ENCODE assay signal across 14 cellular contexts in the genomic region with DNA sequence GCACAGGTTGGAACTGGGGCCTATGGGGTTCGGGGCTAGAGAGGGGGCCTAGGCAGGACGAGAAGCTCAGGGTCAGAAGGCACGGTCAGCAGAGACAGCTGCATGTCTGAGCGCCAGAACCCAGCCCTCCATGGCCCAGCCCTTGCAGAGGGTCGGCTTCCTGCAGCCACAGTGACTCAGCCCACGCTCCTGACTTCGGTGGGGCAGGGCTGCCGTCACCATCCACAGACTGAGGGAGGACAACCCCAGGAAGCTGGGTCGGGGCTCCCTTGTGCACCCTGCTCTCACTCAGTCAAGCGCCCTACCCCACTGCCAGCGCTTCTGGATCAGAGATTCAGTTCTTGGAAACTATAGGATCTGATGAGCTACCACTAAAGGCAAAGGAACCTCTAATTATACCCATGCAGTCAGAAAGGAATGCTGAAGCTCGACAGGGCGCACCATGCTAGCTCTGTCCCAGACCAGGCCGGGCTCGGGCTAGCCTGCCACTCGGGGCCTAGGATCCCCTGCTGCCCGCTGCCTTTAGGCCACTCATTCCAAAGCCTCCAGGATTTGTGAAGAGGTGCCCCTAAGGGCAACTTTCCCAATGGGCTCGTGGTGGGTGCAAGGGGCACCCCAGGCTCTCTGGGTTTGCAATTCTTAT. TPM values are rescaled to one million over a fixed set of nuclear protein-coding genes. Genes with fewer than 3 reads are reported as not detected.
DNase-seq lines count a peak whose midpoint lies in the region; ATAC-seq and TF ChIP-seq lines count a peak whose summit lies in the region.
"Had no signal": no experiment of that assay in that cellular context is flagged by ENCODE, and none has a peak within 500 bp of the region (broad histone marks: within the 10 kb centered on the region; RNA-seq: fewer than 3 reads in every experiment).

No MANE protein-coding gene starts in this region.

- H3K9me3 Mint-ChIP-seq in activated naive CD8-positive, alpha-beta T cell treated with anti-CD3 and anti-CD28 coated beads for 36 hours, result no peaks in the 10 kb centered on the region
- H3K9me3 Mint-ChIP-seq in stimulated activated effector memory CD8-positive, alpha-beta T cell treated with anti-CD3 and anti-CD28 coated beads, Interleukin-12 subunit alpha, Interleukin-12 subunit beta, amount 100 ng/mL, for 72 hours, result no peaks in the 10 kb centered on the region
- H3K9me3 Mint-ChIP-seq: neural progenitor cell had no signal

- peak overlapping the region; percentile 98 for H3K27ac Mint-ChIP-seq in activated naive CD8-positive, alpha-beta T cell treated with anti-CD3 and anti-CD28 coated beads for 36 hours
- H3K27ac Mint-ChIP-seq in stimulated activated effector memory CD8-positive, alpha-beta T cell treated with anti-CD3 and anti-CD28 coated beads, Interleukin-12 subunit alpha, Interleukin-12 subunit beta, amount 100 ng/mL, for 72 hours, result peak overlapping the region; percentile 97

- peaks cover 28% of the 10 kb centered on the region for H3K36me3 Mint-ChIP-seq in activated naive CD8-positive, alpha-beta T cell treated with anti-CD3 and anti-CD28 coated beads for 36 hours
- H3K36me3 Mint-ChIP-seq in stimulated activated effector memory CD8-positive, alpha-beta T cell treated with anti-CD3 and anti-CD28 coated beads, Interleukin-12 subunit alpha, Interleukin-12 subunit beta, amount 100 ng/mL, for 72 hours, result peaks cover 73% of the 10 kb centered on the region

- H3K27ac ChIP-seq in left ventricle myocardium inferior (replicated peaks), result peak overlapping the region; percentile 99
- H3K27ac ChIP-seq: neural progenitor cell, PC-9 had no signal

- no peak for DNase-seq in left ventricle myocardium inferior
- no peak for DNase-seq in left ventricle myocardium superior
- no peak for DNase-seq in activated naive CD8-positive, alpha-beta T cell treated with anti-CD3 and anti-CD28 coated beads for 36 hours
- DNase-seq in fibroblast of mammary gland (ENCODE audit: low read depth), result peak; percentile 35
- DNase-seq in stimulated activated effector memory CD8-positive, alpha-beta T cell treated with anti-CD3 and anti-CD28 coated beads, Interleukin-12 subunit alpha, Interleukin-12 subunit beta, amount 100 ng/mL, for 72 hours (ENCODE audit: low spot score in 2 of 2), result no peak
- no peak for DNase-seq in stimulated activated naive CD4-positive, alpha-beta T cell treated with Interleukin-2 at 50 U/mL for 16 hours (lab: John Stamatoyannopoulos, UW)
- no peak for DNase-seq in NCI-H748 treated with DMSO at 0.1 percent for 48 hours (lab: John Stamatoyannopoulos, UW)
- DNase-seq: AML-193, caudate nucleus had no signal

- peak overlapping the region; percentile 90 for H3K4me3 Mint-ChIP-seq in activated naive CD8-positive, alpha-beta T cell treated with anti-CD3 and anti-CD28 coated beads for 36 hours
- peak overlapping the region; percentile 92 for H3K4me3 Mint-ChIP-seq in stimulated activated effector memory CD8-positive, alpha-beta T cell treated with anti-CD3 and anti-CD28 coated beads, Interleukin-12 subunit alpha, Interleukin-12 subunit beta, amount 100 ng/mL, for 72 hours

- H3K4me3 ChIP-seq in left ventricle myocardium inferior (peak overlapping the region; percentile 81), fibroblast of mammary gland (ENCODE audit: control insufficient read depth, low read depth, low read length) (no peak overlapping the region)
- H3K4me3 ChIP-seq: PC-9 had no signal

- H3K36me3 ChIP-seq in left ventricle myocardium inferior, result peaks cover 36% of the 10 kb centered on the region
- H3K36me3 ChIP-seq: neural progenitor cell had no signal

- peaks cover 16% of the 10 kb centered on the region for H3K4me1 Mint-ChIP-seq in activated naive CD8-positive, alpha-beta T cell treated with anti-CD3 and anti-CD28 coated beads for 36 hours
- peaks cover 43% of the 10 kb centered on the region for H3K4me1 Mint-ChIP-seq in stimulated activated effector memory CD8-positive, alpha-beta T cell treated with anti-CD3 and anti-CD28 coated beads, Interleukin-12 subunit alpha, Interleukin-12 subunit beta, amount 100 ng/mL, for 72 hours

- no peak for TF ChIP-seq CTCF in left ventricle myocardium inferior (IDR thresholded peaks at IDR 0.05; ENCODE audit: borderline replicate concordance)
- TF ChIP-seq CTCF in fibroblast of mammary gland (conservative IDR thresholded peaks at IDR 0.05; ENCODE audit: control insufficient read depth, insufficient read depth, low read depth, low read length), result no peak

- intact Hi-C loops in left ventricle myocardium inferior (cut with micrococcal nuclease) (no loop called here), left ventricle myocardium superior (cut with micrococcal nuclease) (no loop called here)

- ATAC-seq in left ventricle myocardium superior (no peak), HG03108 (IDR thresholded peaks at IDR 0.05; ENCODE audit: unreplicated experiment) (no peak)
- no peak for ATAC-seq in stimulated activated effector memory CD8-positive, alpha-beta T cell treated with anti-CD3 and anti-CD28 coated beads, Interleukin-12 subunit alpha, Interleukin-12 subunit beta, amount 100 ng/mL, for 72 hours

- no peaks in the 10 kb centered on the region for H3K27me3 ChIP-seq in left ventricle myocardium inferior (ENCODE audit: low read depth)
- H3K27me3 ChIP-seq: neural progenitor cell had no signal

- no peaks in the 10 kb centered on the region for H3K9me3 ChIP-seq in left ventricle myocardium inferior (replicated peaks)

- peaks cover 40% of the 10 kb centered on the region for H3K4me1 ChIP-seq in left ventricle myocardium inferior

- H3K27me3 Mint-ChIP-seq in activated naive CD8-positive, alpha-beta T cell treated with anti-CD3 and anti-CD28 coated beads for 36 hours, result no peaks in the 10 kb centered on the region

RNA-seq across cellular contexts. Expression of a gene that starts 2.9 kb away (rescaled TPM):
- 65.2 TPM for total RNA-seq in left ventricle myocardium inferior
- 60.1 TPM for total RNA-seq in left ventricle myocardium superior
- total RNA-seq in activated naive CD8-positive, alpha-beta T cell treated with anti-CD3 and anti-CD28 coated beads for 36 hours, result 10 to 100 TPM; 85.4 to 89.6 TPM

RNA-seq across cellular contexts. Expression of a gene that starts 8.6 kb away (rescaled TPM):
- total RNA-seq in left ventricle myocardium inferior (1.8 TPM), left ventricle myocardium superior (2.3 TPM)
- total RNA-seq in activated naive CD8-positive, alpha-beta T cell treated with anti-CD3 and anti-CD28 coated beads for 36 hours, result 1 to 10 TPM; 6.1 to 7.3 TPM

RNA-seq across cellular contexts. Expression of a gene that starts 15.0 kb away (rescaled TPM):
- total RNA-seq in left ventricle myocardium inferior, result 1,153 TPM
- 1,390 TPM for total RNA-seq in left ventricle myocardium superior
- total RNA-seq in activated naive CD8-positive, alpha-beta T cell treated with anti-CD3 and anti-CD28 coated beads for 36 hours, result 100 to 1,000 TPM; 214 to 225 TPM

RNA-seq across cellular contexts. Expression of a gene that starts 52.5 kb away (rescaled TPM):
- 0.55 TPM for total RNA-seq in left ventricle myocardium inferior
- total RNA-seq in left ventricle myocardium superior, result 1.7 TPM
- 100 to 1,000 TPM; 198 to 204 TPM for total RNA-seq in activated naive CD8-positive, alpha-beta T cell treated with anti-CD3 and anti-CD28 coated beads for 36 hours
- total RNA-seq: G401, kidney epithelial cell, PC-9 had no signal
